8 cellular contexts compared by ENCODE assay signal in the genomic region with DNA sequence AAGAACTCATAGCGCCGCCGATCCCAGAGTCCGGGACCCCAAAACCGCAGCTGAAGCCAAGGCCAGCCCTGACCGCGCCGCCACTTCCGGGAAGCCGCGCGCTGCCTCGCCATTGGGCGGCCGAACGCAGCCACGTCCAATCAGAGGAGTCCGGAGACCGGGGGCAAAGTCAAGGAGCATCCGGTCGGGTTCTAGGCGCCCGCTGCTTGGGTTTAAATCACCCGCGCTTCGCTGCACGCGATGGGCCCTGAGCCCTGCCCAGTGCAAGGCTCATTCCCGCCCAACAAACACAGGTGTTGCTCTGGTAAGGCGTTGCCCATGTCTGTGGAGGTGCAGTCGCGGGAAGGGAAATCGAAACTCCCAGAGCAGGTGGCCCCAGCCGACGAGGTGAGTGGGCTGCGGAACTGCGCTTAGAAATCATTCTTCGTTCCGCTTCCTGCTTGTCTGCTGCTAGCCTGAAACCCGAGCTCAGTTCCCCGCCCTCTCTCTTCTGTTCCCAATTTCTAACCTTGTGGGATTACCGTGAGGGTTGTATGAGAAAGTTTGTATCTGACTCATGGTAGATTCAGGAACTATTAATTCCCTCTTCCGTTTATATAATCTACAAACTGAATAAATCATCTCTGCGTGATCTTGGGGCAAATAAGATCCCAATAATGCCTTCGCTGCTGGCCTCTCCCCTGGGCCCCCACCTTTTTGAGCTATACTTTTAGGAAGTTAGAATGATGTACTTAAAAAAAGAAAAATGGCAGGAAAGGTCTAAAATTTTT. TPM values are rescaled to one million over a fixed set of nuclear protein-coding genes. Genes with fewer than 3 reads are reported as not detected.
DNase-seq lines count a peak whose midpoint lies in the region; ATAC-seq and TF ChIP-seq lines count a peak whose summit lies in the region.

A gene (minus strand): TSS at position 96 of the 770 bp plus-strand sequence. CDS start 86 bp downstream, at position 10.

- H3K27me3 ChIP-seq in hepatocyte (no peaks in the 10 kb centered on the region), aorta (ENCODE audit: control insufficient read depth in 1 of 2, insufficient read depth in 2 of 2, low read length in 1 of 2) (no peaks in the 10 kb centered on the region)

- DNase-seq in NCI-H2081 (lab: John Stamatoyannopoulos, UW) (peak; percentile 84 to 92), T-helper 9 cell (peak; percentile 76), astrocyte of the cerebellum (ENCODE audit: low read depth) (peak; percentile 70), hepatocyte (ENCODE audit: low spot score) (peak; percentile 96), renal cortical epithelial cell (ENCODE audit: low read depth) (peak; percentile 84), aorta (peak; percentile 94 to 96)

- peak; percentile 71 for ATAC-seq in GM18517 (IDR thresholded peaks at IDR 0.05; ENCODE audit: unreplicated experiment)
- peak; percentile 81 for ATAC-seq in HG03039 (IDR thresholded peaks at IDR 0.05; ENCODE audit: unreplicated experiment)
- ATAC-seq in aorta (ENCODE audit: low FRiP score): peak; percentile 98

- peak within 1 kb of the TSS; percentile 85 for H3K4me2 ChIP-seq in hepatocyte

- H3K36me3 ChIP-seq in hepatocyte (replicated peaks; ENCODE audit: insufficient read depth, low read depth) (no peaks in the 10 kb centered on the region), aorta (ENCODE audit: control insufficient read depth in 1 of 2, insufficient read depth in 2 of 2, low read length in 1 of 2) (no peaks in the 10 kb centered on the region)

- H3K4me3 ChIP-seq in astrocyte of the cerebellum (ENCODE audit: low read depth, low read length): peak within 1 kb of the TSS; percentile 63
- peak within 1 kb of the TSS; percentile 31 for H3K4me3 ChIP-seq in hepatocyte
- H3K4me3 ChIP-seq in aorta (ENCODE audit: low read length in 2 of 2): peak within 1 kb of the TSS; percentile 64 to 69

- intact Hi-C loops in aorta (cut with DNase I): loop anchor here (1.0 to 10.0 kb wide), 2 partner anchors 76 to 151 kb away; a partner anchor contains a TSS

- H3K27ac ChIP-seq in hepatocyte (peak within 1 kb of the TSS; percentile 89), aorta (ENCODE audit: low read depth in 1 of 2, low read length in 2 of 2) (peak within 1 kb of the TSS in 1 of 2 donors; percentile 89)

- in situ Hi-C loops in astrocyte of the cerebellum (cut with HindIII; ENCODE audit: low sequenced_read_pairs): no loop called here

- no peaks in the 10 kb centered on the region for H3K9me2 ChIP-seq in hepatocyte (replicated peaks; ENCODE audit: insufficient read depth)

- peak within 1 kb of the TSS; percentile 86 for H2AFZ ChIP-seq in hepatocyte

- 2% methylated on average over 45 of the region's 45 CpGs for WGBS in hepatocyte (ENCODE audit: low lambda C conversion rate, missing lambda C conversion rate)
- 0% methylated on average over 45 of the region's 45 CpGs for WGBS in aorta, 2 donors

- H4K20me1 ChIP-seq in hepatocyte (ENCODE audit: insufficient read depth, poor library complexity, severe bottlenecking): no peaks in the 10 kb centered on the region

- no peaks in the 10 kb centered on the region for H3K9me3 ChIP-seq in hepatocyte (ENCODE audit: low read depth)
- no peaks in the 10 kb centered on the region for H3K9me3 ChIP-seq in aorta (ENCODE audit: control insufficient read depth, low read length)

- H3K79me2 ChIP-seq in hepatocyte: peaks cover 36% of the 10 kb centered on the region

- peaks cover 12% of the 10 kb centered on the region for H3K4me1 ChIP-seq in hepatocyte (ENCODE audit: insufficient read depth)
- peaks cover 2 to 3% of the 10 kb centered on the region in 2 donors for H3K4me1 ChIP-seq in aorta (ENCODE audit: control insufficient read depth in 1 of 2, insufficient read depth in 2 of 2, low read length in 2 of 2)

- TF ChIP-seq CTCF in astrocyte of the cerebellum (IDR thresholded peaks at IDR 0.05; ENCODE audit: low read depth, low read length, missing control alignments): no peak
- no peak for TF ChIP-seq CTCF in hepatocyte (IDR thresholded peaks at IDR 0.05; ENCODE audit: poor library complexity)

RNA-seq across cellular contexts. Expression of the gene that starts here (rescaled TPM):
- total RNA-seq in hepatocyte (7.8 and 11.8 TPM in 2 replicates), renal cortical epithelial cell (9.7 and 12.2 TPM in 2 replicates), aorta (10 to 100 TPM in 1 of 2 donors, 1 to 10 TPM in 1; 9.3 to 16.6 TPM)
- polyA plus RNA-seq in hepatocyte (7.9 and 8.0 TPM in 2 replicates), aorta (1 to 10 TPM; 1.6 to 5.9 TPM)
